18 cellular contexts compared by ENCODE assay signal in the genomic region with DNA sequence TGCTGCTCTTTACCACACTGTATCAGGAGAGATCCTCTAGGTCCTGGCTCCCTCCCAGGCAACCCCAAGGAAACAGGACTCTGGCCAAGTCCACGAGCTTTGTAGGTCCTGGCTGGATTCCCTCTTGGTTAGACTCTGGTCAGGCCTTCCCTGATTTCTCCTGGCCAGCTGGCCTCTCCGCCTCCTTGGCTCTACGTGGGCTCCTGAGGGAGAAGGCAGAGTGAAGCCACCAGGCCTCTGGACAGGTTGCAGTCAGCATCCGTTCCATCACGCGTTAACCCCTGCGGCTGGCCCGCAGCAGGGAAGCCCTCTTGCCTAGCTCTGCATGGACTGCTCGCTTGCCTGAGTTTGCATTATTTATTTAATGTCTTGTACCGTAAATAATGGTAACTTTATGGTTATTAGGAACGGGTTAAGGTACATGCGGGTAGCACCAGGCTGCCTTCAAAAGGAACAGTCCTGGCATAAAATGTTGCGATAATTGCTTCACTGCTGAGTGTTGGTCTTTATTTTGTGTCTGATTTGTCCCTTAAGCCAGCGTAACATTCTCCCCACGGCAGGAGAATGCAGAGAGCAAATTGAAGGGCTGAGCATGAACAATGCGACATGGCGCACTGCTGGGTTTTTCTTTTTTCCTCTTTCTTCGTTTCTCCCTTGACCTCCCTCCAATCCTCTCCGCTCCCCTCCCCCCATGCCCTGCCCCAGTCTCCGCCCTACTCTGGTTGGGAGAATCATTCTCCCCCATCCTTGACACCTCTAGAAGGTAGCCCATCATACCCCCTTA.
DNase-seq lines count a peak whose midpoint lies in the region; ATAC-seq and TF ChIP-seq lines count a peak whose summit lies in the region.
"Had no signal": no experiment of that assay in that cellular context is flagged by ENCODE, and none has a peak within 500 bp of the region (broad histone marks: within the 10 kb centered on the region; RNA-seq: fewer than 3 reads in every experiment).

No MANE protein-coding gene starts in this region.

- peaks cover 33% of the 10 kb centered on the region for H3K27me3 Mint-ChIP-seq in activated naive CD4-positive, alpha-beta T cell treated with anti-CD3 and anti-CD28 coated beads, Interleukin-2, amount 10 ng/mL, durations not matched to agents 7 days and 5 days

- no peak for ATAC-seq in activated naive CD4-positive, alpha-beta T cell treated with anti-CD3 and anti-CD28 coated beads, Interleukin-2, amount 50 U/mL, for 72 hours
- ATAC-seq in HG02840 (IDR thresholded peaks at IDR 0.05; ENCODE audit: low FRiP score, unreplicated experiment), result no peak
- ATAC-seq: HCT116, natural killer cell, T-cell had no signal

- no peak overlapping the region for H3K27ac Mint-ChIP-seq in activated naive CD4-positive, alpha-beta T cell treated with anti-CD3 and anti-CD28 coated beads, Interleukin-2, amount 10 ng/mL, durations not matched to agents 7 days and 5 days
- no peak overlapping the region for H3K27ac Mint-ChIP-seq in activated naive CD4-positive, alpha-beta T cell treated with anti-CD3 and anti-CD28 coated beads, Interleukin-2, amount 50 U/mL, for 72 hours
- H3K27ac Mint-ChIP-seq: natural killer cell, T-cell had no signal

- CTCF ChIA-PET in activated naive CD4-positive, alpha-beta T cell treated with anti-CD3 and anti-CD28 coated beads, Interleukin-2, amount 10 ng/mL, durations not matched to agents 7 days and 5 days (lab: Charles Lee), result no interaction called here

- in situ Hi-C loops in astrocyte of the spinal cord (cut with HindIII; ENCODE audit: low sequenced_read_pairs), result no loop called here

- no peaks in the 10 kb centered on the region for H3K4me1 Mint-ChIP-seq in activated naive CD4-positive, alpha-beta T cell treated with anti-CD3 and anti-CD28 coated beads, Interleukin-2, amount 10 ng/mL, durations not matched to agents 7 days and 5 days
- H3K4me1 Mint-ChIP-seq: natural killer cell, T-cell had no signal

- H3K4me3 ChIP-seq in astrocyte of the spinal cord (ENCODE audit: low read depth, low read length), result no peak overlapping the region
- H3K4me3 ChIP-seq: esophagus squamous epithelium had no signal

- H3K9me3 Mint-ChIP-seq in activated naive CD4-positive, alpha-beta T cell treated with anti-CD3 and anti-CD28 coated beads, Interleukin-2, amount 10 ng/mL, durations not matched to agents 7 days and 5 days, result no peaks in the 10 kb centered on the region
- H3K9me3 Mint-ChIP-seq in activated naive CD4-positive, alpha-beta T cell treated with anti-CD3 and anti-CD28 coated beads, Interleukin-2, amount 50 U/mL, for 72 hours, result no peaks in the 10 kb centered on the region
- H3K9me3 Mint-ChIP-seq: brain, natural killer cell, T-cell had no signal

- H3K4me3 Mint-ChIP-seq in activated naive CD4-positive, alpha-beta T cell treated with anti-CD3 and anti-CD28 coated beads, Interleukin-2, amount 10 ng/mL, durations not matched to agents 7 days and 5 days, result no peak overlapping the region
- H3K4me3 Mint-ChIP-seq: natural killer cell, T-cell had no signal

- DNase-seq in M059J (ENCODE audit: low read depth) (peak; percentile 8), astrocyte of the spinal cord (ENCODE audit: low read depth, low spot score) (peak; percentile 68), globus pallidus (ENCODE audit: low spot score) (peak; percentile 66), pons (ENCODE audit: low spot score) (peak; percentile 61)
- DNase-seq in activated naive CD4-positive, alpha-beta T cell treated with anti-CD3 and anti-CD28 coated beads, Interleukin-2, amount 10 ng/mL, durations not matched to agents 7 days and 5 days, result no peak
- DNase-seq in stimulated activated CD4-positive, alpha-beta T cell treated with anti-CD3 and anti-CD28 coated beads, Interleukin-12 subunit alpha, Interleukin-12 subunit beta, amount 100 ng/mL, for 4 hours, result no peak
- DNase-seq in activated naive CD4-positive, alpha-beta T cell treated with anti-CD3 and anti-CD28 coated beads, Interleukin-2, amount 50 U/mL, for 72 hours (ENCODE audit: low spot score in 2 of 2), result no peak
- DNase-seq: activated gamma-delta T cell treated with Interleukin-2 at 50 U/mL for 16 hours, COR-L47, esophagus squamous epithelium, islet precursor cell, mesendoderm, natural killer cell, NCI-H1694, T-cell had no signal

- TF ChIP-seq CTCF in astrocyte of the spinal cord (IDR thresholded peaks at IDR 0.05; ENCODE audit: low read depth, low read length), result no peak

- H3K36me3 Mint-ChIP-seq in activated naive CD4-positive, alpha-beta T cell treated with anti-CD3 and anti-CD28 coated beads, Interleukin-2, amount 10 ng/mL, durations not matched to agents 7 days and 5 days, result no peaks in the 10 kb centered on the region
- H3K36me3 Mint-ChIP-seq in activated naive CD4-positive, alpha-beta T cell treated with anti-CD3 and anti-CD28 coated beads, Interleukin-2, amount 50 U/mL, for 72 hours, result no peaks in the 10 kb centered on the region
- H3K36me3 Mint-ChIP-seq: brain, natural killer cell, T-cell had no signal

Comparison
In these comparisons a context has a peak if more than half of its experiments do, and no peak if none do; other contexts are left out.
1. DNase-seq: peak in M059J (single experiment), astrocyte of the spinal cord (single experiment), globus pallidus (single experiment) and pons (single experiment); none in activated naive CD4-positive, alpha-beta T cell treated with anti-CD3 and anti-CD28 coated beads, Interleukin-2, amount 10 ng/mL, durations not matched to agents 7 days and 5 days (single experiment), stimulated activated CD4-positive, alpha-beta T cell treated with anti-CD3 and anti-CD28 coated beads, Interleukin-12 subunit alpha, Interleukin-12 subunit beta, amount 100 ng/mL, for 4 hours (single experiment) and activated naive CD4-positive, alpha-beta T cell treated with anti-CD3 and anti-CD28 coated beads, Interleukin-2, amount 50 U/mL, for 72 hours (0 of 2).